9 cellular contexts compared by ENCODE assay signal in genomic region chr11:83158965-83159900, GRCh38. TPM values are rescaled to one million over a fixed set of nuclear protein-coding genes. Genes with fewer than 3 reads are reported as not detected.
DNase-seq lines count a peak whose midpoint lies in the region; ATAC-seq and TF ChIP-seq lines count a peak whose summit lies in the region.
"Had no signal": no experiment of that assay in that cellular context is flagged by ENCODE, and none has a peak within 500 bp of the region (broad histone marks: within the 10 kb centered on the region; RNA-seq: fewer than 3 reads in every experiment).

No MANE protein-coding gene starts in this region.

- DNase-seq in activated B cell treated with CpG ODN at 0.5 μM for 24 hours (no peak), hepatocyte (ENCODE audit: low spot score) (no peak), spleen (no peak), NCI-H526 (lab: John Stamatoyannopoulos, UW) (no peak), AG08396 (ENCODE audit: low spot score) (no peak), COR-L47 (lab: John Stamatoyannopoulos, UW) (no peak)
- DNase-seq: substantia nigra had no signal

- peaks cover 54% of the 10 kb centered on the region for H4K20me1 ChIP-seq in hepatocyte (ENCODE audit: insufficient read depth, poor library complexity, severe bottlenecking)

- no peak for TF ChIP-seq CTCF in HEK293 (tag by site-specific recombination; IDR thresholded peaks at IDR 0.05)
- no peak for TF ChIP-seq CTCF in activated B cell treated with CpG ODN at 0.5 μM for 24 hours (IDR thresholded peaks at IDR 0.05)
- no peak for TF ChIP-seq CTCF in hepatocyte (IDR thresholded peaks at IDR 0.05; ENCODE audit: poor library complexity)
- no peak for TF ChIP-seq CTCF in spleen (IDR thresholded peaks at IDR 0.05 in 8 of 11, conservative IDR thresholded peaks at IDR 0.05 in 3 of 11)

- H3K4me3 ChIP-seq in HEK293 (ENCODE audit: low read depth, low read length) (peak overlapping the region; percentile 98), hepatocyte (peak overlapping the region; percentile 83), spleen (peak overlapping the region; percentile 69 to 97 (median 86))

- WGBS in hepatocyte (ENCODE audit: low lambda C conversion rate, missing lambda C conversion rate), result 19% methylated on average over 15 of the region's 15 CpGs
- WGBS in spleen, 5 donors, result 7 to 11% (median 9%) methylated on average over 15 of the region's 15 CpGs

- no peaks in the 10 kb centered on the region for H3K9me2 ChIP-seq in hepatocyte (replicated peaks; ENCODE audit: insufficient read depth)

- H3K4me1 Mint-ChIP-seq in activated B cell treated with CpG ODN at 0.5 μM for 24 hours, result peaks cover 50% of the 10 kb centered on the region

- CTCF ChIA-PET in HEK293 (lab: Yijun Ruan, JAX), result interaction anchor here (0.6 to 2.2 kb wide), 5 partner anchors 9 to 474 kb away, joined by 3 to 7 read pairs (median 4); no protein-coding TSS in a partner anchor
- CTCF ChIA-PET in activated B cell treated with CpG ODN at 0.5 μM for 24 hours (lab: Charles Lee), result interaction anchor here (1.6 kb wide), 1 partner anchor 91 kb away, joined by 10 read pairs; no protein-coding TSS in a partner anchor

- no peaks in the 10 kb centered on the region for H3K27me3 Mint-ChIP-seq in activated B cell treated with CpG ODN at 0.5 μM for 24 hours

- ATAC-seq in activated B cell treated with CpG ODN at 0.5 μM for 24 hours (ENCODE audit: low read depth), result no peak
- no peak for ATAC-seq in GM21515 (IDR thresholded peaks at IDR 0.05; ENCODE audit: unreplicated experiment)

- H3K27me3 ChIP-seq in hepatocyte, result no peaks in the 10 kb centered on the region
- H3K27me3 ChIP-seq in spleen (replicated peaks in 1 of 7), result no peaks in the 10 kb centered on the region

- H3K9me3 Mint-ChIP-seq in activated B cell treated with CpG ODN at 0.5 μM for 24 hours, result no peaks in the 10 kb centered on the region

- H3K27ac ChIP-seq in HEK293 (ENCODE audit: extremely low read depth, low read depth, low read length), result no peak overlapping the region
- peak overlapping the region; percentile 98 for H3K27ac ChIP-seq in hepatocyte
- H3K27ac ChIP-seq in spleen, result peak overlapping the region; percentile 98 to 100 (median 100)

- peak overlapping the region; percentile 100 for H3K4me3 Mint-ChIP-seq in activated B cell treated with CpG ODN at 0.5 μM for 24 hours

- POLR2A ChIA-PET in HEK293 (lab: Yijun Ruan, JAX) (interaction anchor here (0.6 to 3.2 kb wide), 6 partner anchors 15 to 441 kb away, joined by 3 to 31 read pairs (median 5); partner anchors contain the start of genes ANKRD42, PRCP and RAB30), activated B cell treated with CpG ODN at 0.5 μM for 24 hours (lab: Charles Lee) (interaction anchor here (0.5 to 6.4 kb wide), 15 partner anchors 15 to 259 kb away, joined by 3 to 129 read pairs (median 4); partner anchors contain the start of genes CCDC90B, DDIAS, PRCP and RAB30)

- TF ChIP-seq POLR2A in spleen (IDR thresholded peaks at IDR 0.05), result no peak

- H3K4me1 ChIP-seq in HEK293 (ENCODE audit: control insufficient read depth, insufficient read depth, low read length) (peaks cover 5% of the 10 kb centered on the region), hepatocyte (ENCODE audit: insufficient read depth) (peaks cover 18% of the 10 kb centered on the region), spleen (peaks cover 42 to 70% (median 58%) of the 10 kb centered on the region in 6 donors)

- H2AFZ ChIP-seq in hepatocyte, result no peak overlapping the region

- peak overlapping the region; percentile 100 for H3K27ac Mint-ChIP-seq in activated B cell treated with CpG ODN at 0.5 μM for 24 hours

- H3K36me3 ChIP-seq in HEK293 (ENCODE audit: control insufficient read depth in 2 of 2, insufficient read depth in 1 of 2, low read length in 2 of 2) (peaks cover 0 to 41% of the 10 kb centered on the region in 2 experiments; a peak in 2 of 3 replicates), hepatocyte (replicated peaks; ENCODE audit: insufficient read depth, low read depth) (no peaks in the 10 kb centered on the region), spleen (peaks cover 0 to 26% (median 6%) of the 10 kb centered on the region in 6 donors)

- intact Hi-C loops in activated B cell treated with CpG ODN at 0.5 μM for 24 hours (cut with micrococcal nuclease), result loop anchor here (2.0 kb wide), 1 partner anchor 14 kb away; no protein-coding TSS in a partner anchor
- intact Hi-C loops in spleen (cut with DNase I; ENCODE audit: low total_unique reads), result loop anchor here (5.0 kb wide), 2 partner anchors 33 to 87 kb away; partner anchors contain the start of genes ANKRD42 and RAB30

- peak overlapping the region; percentile 86 for H3K4me2 ChIP-seq in hepatocyte

- H3K9me3 ChIP-seq in HEK293 (ENCODE audit: control insufficient read depth, insufficient read depth, low read depth, low read length) (no peaks in the 10 kb centered on the region), hepatocyte (ENCODE audit: low read depth) (no peaks in the 10 kb centered on the region), spleen (no peaks in the 10 kb centered on the region)

- H3K79me2 ChIP-seq in hepatocyte, result peaks cover 72% of the 10 kb centered on the region

- peaks cover 60% of the 10 kb centered on the region for H3K36me3 Mint-ChIP-seq in activated B cell treated with CpG ODN at 0.5 μM for 24 hours (ENCODE audit: low read depth)

TF ChIP-seq in HEK293, 187 proteins besides CTCF, POLR2A, EP300 and RAD21:
- no peak for TF ChIP-seq ZBTB49 (tag by site-specific recombination; IDR thresholded peaks at IDR 0.05; ENCODE audit: low read depth)
- no peak for TF ChIP-seq ZNF558 (tag by site-specific recombination; IDR thresholded peaks at IDR 0.05)
- peak; percentile 79 for TF ChIP-seq PRDM6 (tag by site-specific recombination; IDR thresholded peaks at IDR 0.05)
- peak; percentile 69 for TF ChIP-seq PRDM1 (tag by site-specific recombination; IDR thresholded peaks at IDR 0.05)
- no peak for TF ChIP-seq ZNF157 (tag by site-specific recombination; IDR thresholded peaks at IDR 0.05)
TF ChIP-seq in HEK293: peak in this region for 2.

RNA-seq across cellular contexts. Expression of gene PCF11, which starts 2.3 kb away (rescaled TPM):
- total RNA-seq in activated B cell treated with CpG ODN at 0.5 μM for 24 hours (105 and 123 TPM in 2 replicates), hepatocyte (52.3 and 60.4 TPM in 2 replicates), spleen (100 to 1,000 TPM in 2 of 7 donors, 10 to 100 TPM in 5; 80.0 to 120 (median 96.8) TPM)
- polyA plus RNA-seq in hepatocyte (15.2 TPM in 2 replicates), spleen (10 to 100 TPM; 34.4 to 38.4 (median 36.5) TPM)

RNA-seq across cellular contexts. Expression of gene ANKRD42, which starts 34.3 kb away (rescaled TPM):
- total RNA-seq in activated B cell treated with CpG ODN at 0.5 μM for 24 hours (6.6 and 7.4 TPM in 2 replicates), hepatocyte (8.3 and 9.2 TPM in 2 replicates), spleen (1 to 10 TPM; 5.9 to 8.6 (median 7.3) TPM)
- polyA plus RNA-seq in hepatocyte (9.5 and 9.7 TPM in 2 replicates), spleen (1 to 10 TPM; 2.8 to 4.5 (median 3.2) TPM)
